ENCODE assay signal across 16 cellular contexts in genomic region chr6:108755257-108756240, GRCh38.
DNase-seq lines count a peak whose midpoint lies in the region; ATAC-seq, FAIRE-seq and TF ChIP-seq lines count a peak whose summit lies in the region.
"Had no signal": no experiment of that assay in that cellular context is flagged by ENCODE, and none has a peak within 500 bp of the region (broad histone marks: within the 10 kb centered on the region; RNA-seq: fewer than 3 reads in every experiment).

No MANE protein-coding gene starts in this region.

- H4K20me1 ChIP-seq in HepG2 (ENCODE audit: insufficient read depth, low read length), result no peaks in the 10 kb centered on the region

- TF ChIP-seq POLR2A in HepG2 (IDR thresholded peaks at IDR 0.05; ENCODE audit: insufficient read depth in 1 of 2, low read depth in 2 of 2, low read length in 2 of 2) (no peak), right lobe of liver (IDR thresholded peaks at IDR 0.05) (no peak), H54 (IDR thresholded peaks at IDR 0.05; ENCODE audit: low read depth, low read length) (no peak), upper lobe of left lung (IDR thresholded peaks at IDR 0.05) (no peak)

- TF ChIP-seq CTCF in HepG2 (CRISPR knock-in tag; IDR thresholded peaks at IDR 0.05) (no peak), right lobe of liver (IDR thresholded peaks at IDR 0.05) (no peak), choroid plexus epithelial cell (conservative IDR thresholded peaks at IDR 0.05; ENCODE audit: low read depth, low read length) (no peak), upper lobe of left lung (IDR thresholded peaks at IDR 0.05) (no peak)

- H3K4me3 ChIP-seq in HepG2 (replicated peaks in 1 of 3; ENCODE audit: insufficient read depth in 1 of 3, low read depth in 2 of 3, low read length in 3 of 3) (no peak overlapping the region), right lobe of liver (no peak overlapping the region), choroid plexus epithelial cell (ENCODE audit: low read depth, low read length) (no peak overlapping the region), upper lobe of left lung (no peak overlapping the region)
- H3K4me3 ChIP-seq: SK-N-MC had no signal

- no peak overlapping the region for H3K27ac Mint-ChIP-seq in immature natural killer cell

- H3K36me3 Mint-ChIP-seq in immature natural killer cell, result no peaks in the 10 kb centered on the region

- no peak overlapping the region for H3K4me2 ChIP-seq in HepG2 (ENCODE audit: low read depth, low read length)

- no peaks in the 10 kb centered on the region for H3K79me2 ChIP-seq in HepG2 (ENCODE audit: insufficient read depth, low read length)

- peaks cover 71% of the 10 kb centered on the region for H3K4me1 ChIP-seq in HepG2 (ENCODE audit: insufficient read depth, low read length)
- H3K4me1 ChIP-seq in right lobe of liver, result peaks cover 0 to 45% (median 25%) of the 10 kb centered on the region in 4 donors
- peaks cover 0 to 5% (median 0%) of the 10 kb centered on the region in 4 donors for H3K4me1 ChIP-seq in upper lobe of left lung

- no peaks in the 10 kb centered on the region for H3K9me3 Mint-ChIP-seq in immature natural killer cell

- DNase-seq in HepG2 (ENCODE audit: low spot score) (no peak), right lobe of liver (no peak), choroid plexus epithelial cell (ENCODE audit: low read depth) (peak; percentile 28), hepatic stellate cell (ENCODE audit: low spot score) (peak; percentile 34), H54 (ENCODE audit: insufficient read length, low spot score) (no peak), immature natural killer cell (no peak), upper lobe of left lung (no peak), left lobe of liver (ENCODE audit: low spot score) (no peak)
- DNase-seq: activated gamma-delta T cell treated with Interleukin-2 at 50 U/mL for 16 hours; central memory CD4-positive, alpha-beta T cell; DMS153; H7; NCI-H2171 had no signal

- no TSS peak for BruUV-seq in HepG2 (replicated peaks; lab: Mats Ljungman, UMichigan)

- in situ Hi-C loops in HepG2 (cut with HindIII; ENCODE audit: extremely low pct_ligation_motif_present, low pct_unique_long_range_greater_than_20kb), result no loop called here

- H3K4me3 Mint-ChIP-seq in immature natural killer cell, result no peak overlapping the region

- TF ChIP-seq EP300 in HepG2 (IDR thresholded peaks at IDR 0.05; ENCODE audit: low read depth in 2 of 2, low read length in 2 of 2) (no peak), HepG2 (CRISPR knock-in tag; IDR thresholded peaks at IDR 0.05; ENCODE audit: borderline replicate concordance) (no peak), upper lobe of left lung (IDR thresholded peaks at IDR 0.05) (no peak)

- peaks cover 4 to 6% (median 5%) of the 10 kb centered on the region in 3 donors for H3K27me3 Mint-ChIP-seq in immature natural killer cell (ENCODE audit: low read depth in 3 of 3)

- 48% methylated on average over 3 of the region's 3 CpGs for WGBS in HepG2 (ENCODE audit: low lambda C conversion rate)
- WGBS in right lobe of liver (ENCODE audit: insufficient coverage, low coverage, low lambda C conversion rate, missing lambda C conversion rate), result 73% methylated on average over 2 of the region's 3 CpGs
- 67 to 70% methylated on average over 3 of the region's 3 CpGs for WGBS in upper lobe of left lung, 2 donors

- CTCF ChIA-PET in HepG2 (lab: Yijun Ruan, JAX; ENCODE audit: low intra/inter-chr PET ratio, low total read pairs), result no interaction called here

- POLR2A ChIA-PET in HepG2 (lab: Yijun Ruan, JAX), result no interaction called here

- TF ChIP-seq RAD21 in HepG2 (CRISPR knock-in tag; IDR thresholded peaks at IDR 0.05), result no peak

- ATAC-seq in HepG2 (no peak), right lobe of liver (no peak), upper lobe of left lung (ENCODE audit: low FRiP score in 2 of 2) (no peak), left lobe of liver (no peak)

- intact Hi-C loops in HepG2 (cut with micrococcal nuclease; ENCODE audit: unreplicated experiment) (no loop called here), right lobe of liver (cut with DNase I) (no loop called here)

- H3K36me3 ChIP-seq in HepG2 (replicated peaks in 1 of 2; ENCODE audit: control insufficient read depth in 1 of 2, insufficient read depth in 2 of 2, low read length in 2 of 2) (no peaks in the 10 kb centered on the region), right lobe of liver (no peaks in the 10 kb centered on the region), upper lobe of left lung (no peaks in the 10 kb centered on the region)
- H3K36me3 ChIP-seq: neutrophil had no signal

- H3K9me3 ChIP-seq in HepG2 (ENCODE audit: low read length) (no peaks in the 10 kb centered on the region), right lobe of liver (no peaks in the 10 kb centered on the region), upper lobe of left lung (no peaks in the 10 kb centered on the region)
- H3K9me3 ChIP-seq: neutrophil had no signal

- no peak overlapping the region for H3K27ac ChIP-seq in HepG2 (ENCODE audit: extremely low read length, insufficient read depth, low read length)
- H3K27ac ChIP-seq in right lobe of liver, result no peak overlapping the region
- peak overlapping the region in 1 of 4 donors; percentile 19 for H3K27ac ChIP-seq in upper lobe of left lung
- H3K27ac ChIP-seq: neutrophil, SK-N-MC had no signal

- no peaks in the 10 kb centered on the region; a peak in 1 of 5 replicates for H3K27me3 ChIP-seq in HepG2 (ENCODE audit: control insufficient read depth in 1 of 2, insufficient read depth in 2 of 2, low read length in 2 of 2)
- H3K27me3 ChIP-seq in right lobe of liver, result no peaks in the 10 kb centered on the region
- no peaks in the 10 kb centered on the region for H3K27me3 ChIP-seq in upper lobe of left lung
- H3K27me3 ChIP-seq: neutrophil had no signal

- no peak overlapping the region for H2AFZ ChIP-seq in HepG2 (ENCODE audit: low read length)

- no peak overlapping the region for H3K9ac ChIP-seq in HepG2 (ENCODE audit: insufficient read depth, low read depth, low read length)

- H3K4me1 Mint-ChIP-seq in immature natural killer cell, result no peaks in the 10 kb centered on the region

- FAIRE-seq in HepG2 (lab: Jason Lieb, UNC) (no peak), H54 (lab: Jason Lieb, UNC) (no peak)
- FAIRE-seq: endothelial cell of umbilical vein had no signal

TF ChIP-seq in HepG2, 621 proteins besides CTCF, POLR2A, EP300 and RAD21:
- TF ChIP-seq ZNF549 (CRISPR knock-in tag; IDR thresholded peaks at IDR 0.05), result no peak
- TF ChIP-seq GABPA (IDR thresholded peaks at IDR 0.05; ENCODE audit: low read depth, low read length), result no peak
- no peak for TF ChIP-seq GABPA (CRISPR knock-in tag; IDR thresholded peaks at IDR 0.05; ENCODE audit: low read depth)
- TF ChIP-seq BRCA1 (CRISPR knock-in tag; IDR thresholded peaks at IDR 0.05), result no peak
- TF ChIP-seq SRY (CRISPR knock-in tag; IDR thresholded peaks at IDR 0.05), result no peak
- peak; percentile 56; the same call in 1 of the 2 replicates for TF ChIP-seq MAFF (IDR thresholded peaks at IDR 0.05; ENCODE audit: low read depth, low read length)
- no peak for TF ChIP-seq TRIM22 (IDR thresholded peaks at IDR 0.05)
- TF ChIP-seq ZNF775 (CRISPR knock-in tag; IDR thresholded peaks at IDR 0.05; ENCODE audit: borderline replicate concordance), result no peak
- TF ChIP-seq RFX3 (CRISPR knock-in tag; IDR thresholded peaks at IDR 0.05), result no peak
- TF ChIP-seq SNAPC4 (CRISPR knock-in tag; IDR thresholded peaks at IDR 0.05), result no peak
- peak; percentile 49 to 50; a peak in 2 of 4 replicates for TF ChIP-seq MAFK (conservative IDR thresholded peaks at IDR 0.05 in 1 of 2, IDR thresholded peaks at IDR 0.05 in 1 of 2; ENCODE audit: low read length in 2 of 2)
- no peak for TF ChIP-seq ZNF564 (CRISPR knock-in tag; IDR thresholded peaks at IDR 0.05)

Comparison
In these comparisons a context has a peak if more than half of its experiments do, and no peak if none do; other contexts are left out.
1. DNase-seq: peak in choroid plexus epithelial cell (single experiment) and hepatic stellate cell (single experiment); none in HepG2 (single experiment), right lobe of liver (0 of 3), H54 (single experiment), immature natural killer cell (0 of 3), upper lobe of left lung (0 of 2) and left lobe of liver (single experiment).